In genomic region chr6:85593438-85594196, GRCh38 we compare ENCODE assay signal across 1 cellular context.
TF ChIP-seq lines count a peak whose summit lies in the region.

Gene SNX14, minus strand, starts transcription at chr6:85593858. Its CDS starts 140 bp downstream, at chr6:85593718.

TF ChIP-seq in K562, 482 proteins besides CTCF, POLR2A, EP300 and RAD21 (continued from another document and continues in another):
- TF ChIP-seq ZNF592 (IDR thresholded peaks at IDR 0.05) (0 out of 2 replicates have a peak, but pooled peaks have one; percentile 10), SRF (CRISPR knock-in tag; IDR thresholded peaks at IDR 0.05) (no peak), NCOA1 (IDR thresholded peaks at IDR 0.05; ENCODE audit: low read depth) (0 out of 2 replicates have a peak, but pooled peaks have one; percentile 39), SREBF2 (CRISPR knock-in tag; IDR thresholded peaks at IDR 0.05) (no peak), MGA (IDR thresholded peaks at IDR 0.05) (peak; percentile 88), DIDO1 (tag; IDR thresholded peaks at IDR 0.05; ENCODE audit: low read depth) (no peak), PURB (CRISPR knock-in tag; IDR thresholded peaks at IDR 0.05; ENCODE audit: low read depth) (no peak), MTA1 (IDR thresholded peaks at IDR 0.05; ENCODE audit: borderline replicate concordance) (no peak), RUNX1 (IDR thresholded peaks at IDR 0.05; ENCODE audit: low read depth) (0 out of 2 replicates have a peak, but pooled peaks have one; percentile 34), THAP12 (CRISPR knock-in tag; IDR thresholded peaks at IDR 0.05) (peak; percentile 93), KLF10 (CRISPR knock-in tag; IDR thresholded peaks at IDR 0.05) (no peak), FOXM1 (IDR thresholded peaks at IDR 0.05; ENCODE audit: low read depth) (no peak), FOXM1 (CRISPR knock-in tag; IDR thresholded peaks at IDR 0.05; ENCODE audit: low read depth) (peak; percentile 95; the same call in 1 of the 2 replicates), SRSF7 (optimal IDR thresholded peaks at IDR 0.05; ENCODE audit: low read depth, low read length) (no peak), UBTF (IDR thresholded peaks at IDR 0.05; ENCODE audit: borderline replicate concordance in 1 of 2, low read depth in 2 of 2, low read length in 2 of 2) (peak; percentile 72 to 85; a peak in 3 of 4 replicates), ZFP91 (CRISPR knock-in tag; IDR thresholded peaks at IDR 0.05) (no peak), ELF1 (tag; IDR thresholded peaks at IDR 0.05) (peak; percentile 93), SIX5 (IDR thresholded peaks at IDR 0.05; ENCODE audit: borderline replicate concordance in 1 of 2, insufficient read depth in 1 of 2, low read depth in 1 of 2, low read length in 2 of 2) (peak in 1 of 2 experiments; percentile 52; a peak in 2 of 4 replicates), E2F1 (CRISPR knock-in tag; IDR thresholded peaks at IDR 0.05) (no peak; the same call in 1 of the 2 replicates), ILK (tag; IDR thresholded peaks at IDR 0.05; ENCODE audit: borderline replicate concordance, low read depth) (no peak), CXXC5 (CRISPR knock-in tag; IDR thresholded peaks at IDR 0.05) (peak; percentile 94), TCF3 (CRISPR knock-in tag; IDR thresholded peaks at IDR 0.05) (peak; percentile 43), ZBTB2 (IDR thresholded peaks at IDR 0.05) (peak; percentile 67), MCM7 (IDR thresholded peaks at IDR 0.05) (no peak), JUNB (CRISPR knock-in tag; conservative IDR thresholded peaks at IDR 0.05) (no peak), CBX1 (IDR thresholded peaks at IDR 0.05; ENCODE audit: low read depth) (peak; percentile 72)
